ENCODE assay signal across 2 cellular contexts in the genomic region with DNA sequence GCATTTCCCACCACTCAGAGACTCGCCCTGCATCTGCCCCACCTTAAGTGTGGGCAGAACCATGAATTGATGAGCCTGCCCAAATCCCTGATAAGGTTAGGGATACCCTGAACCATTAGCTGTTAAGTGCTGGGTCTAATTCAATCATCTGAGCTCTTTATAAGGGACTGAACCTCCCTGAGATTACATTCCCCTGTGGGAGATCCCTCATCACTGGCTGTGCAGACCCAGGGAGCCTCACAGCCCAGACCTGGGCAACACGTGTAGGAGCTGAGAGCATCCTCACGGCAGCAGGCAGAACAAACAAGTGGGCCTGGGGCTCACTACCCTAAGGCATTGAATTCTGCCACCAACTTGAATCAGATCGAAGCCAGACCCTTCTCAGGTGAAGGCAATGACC.
TF ChIP-seq lines count a peak whose summit lies in the region.

No MANE protein-coding gene starts in this region.

TF ChIP-seq in SK-N-SH, 30 proteins besides CTCF, POLR2A, EP300 and RAD21:
- TF ChIP-seq, protein P1, sequence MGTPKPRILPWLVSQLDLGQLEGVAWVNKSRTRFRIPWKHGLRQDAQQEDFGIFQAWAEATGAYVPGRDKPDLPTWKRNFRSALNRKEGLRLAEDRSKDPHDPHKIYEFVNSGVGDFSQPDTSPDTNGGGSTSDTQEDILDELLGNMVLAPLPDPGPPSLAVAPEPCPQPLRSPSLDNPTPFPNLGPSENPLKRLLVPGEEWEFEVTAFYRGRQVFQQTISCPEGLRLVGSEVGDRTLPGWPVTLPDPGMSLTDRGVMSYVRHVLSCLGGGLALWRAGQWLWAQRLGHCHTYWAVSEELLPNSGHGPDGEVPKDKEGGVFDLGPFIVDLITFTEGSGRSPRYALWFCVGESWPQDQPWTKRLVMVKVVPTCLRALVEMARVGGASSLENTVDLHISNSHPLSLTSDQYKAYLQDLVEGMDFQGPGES (IDR thresholded peaks at IDR 0.05; ENCODE audit: low read depth, low read length) = no peak
- TF ChIP-seq GABPA (IDR thresholded peaks at IDR 0.05; ENCODE audit: low read depth) = no peak
- TF ChIP-seq MXI1 (IDR thresholded peaks at IDR 0.05; ENCODE audit: low read depth, low read length) = no peak
- TF ChIP-seq, protein P2, sequence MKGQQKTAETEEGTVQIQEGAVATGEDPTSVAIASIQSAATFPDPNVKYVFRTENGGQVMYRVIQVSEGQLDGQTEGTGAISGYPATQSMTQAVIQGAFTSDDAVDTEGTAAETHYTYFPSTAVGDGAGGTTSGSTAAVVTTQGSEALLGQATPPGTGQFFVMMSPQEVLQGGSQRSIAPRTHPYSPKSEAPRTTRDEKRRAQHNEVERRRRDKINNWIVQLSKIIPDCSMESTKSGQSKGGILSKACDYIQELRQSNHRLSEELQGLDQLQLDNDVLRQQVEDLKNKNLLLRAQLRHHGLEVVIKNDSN (IDR thresholded peaks at IDR 0.05; ENCODE audit: borderline replicate concordance, low read depth) = no peak
- no peak for TF ChIP-seq RXRA (IDR thresholded peaks at IDR 0.05; ENCODE audit: borderline replicate concordance, low read depth)
- TF ChIP-seq SIN3A (IDR thresholded peaks at IDR 0.05; ENCODE audit: borderline replicate concordance, low read depth, low read length) = no peak
- TF ChIP-seq FOXJ3 (CRISPR knock-in tag; IDR thresholded peaks at IDR 0.05) = no peak
- TF ChIP-seq MEF2A (IDR thresholded peaks at IDR 0.05; ENCODE audit: borderline replicate concordance, low read depth) = no peak
- no peak for TF ChIP-seq RFX5 (IDR thresholded peaks at IDR 0.05; ENCODE audit: low read length)
- no peak for TF ChIP-seq MAX (IDR thresholded peaks at IDR 0.05; ENCODE audit: low read depth)
- TF ChIP-seq RCOR1 (IDR thresholded peaks at IDR 0.05; ENCODE audit: low read length) = no peak
- TF ChIP-seq, protein P3, sequence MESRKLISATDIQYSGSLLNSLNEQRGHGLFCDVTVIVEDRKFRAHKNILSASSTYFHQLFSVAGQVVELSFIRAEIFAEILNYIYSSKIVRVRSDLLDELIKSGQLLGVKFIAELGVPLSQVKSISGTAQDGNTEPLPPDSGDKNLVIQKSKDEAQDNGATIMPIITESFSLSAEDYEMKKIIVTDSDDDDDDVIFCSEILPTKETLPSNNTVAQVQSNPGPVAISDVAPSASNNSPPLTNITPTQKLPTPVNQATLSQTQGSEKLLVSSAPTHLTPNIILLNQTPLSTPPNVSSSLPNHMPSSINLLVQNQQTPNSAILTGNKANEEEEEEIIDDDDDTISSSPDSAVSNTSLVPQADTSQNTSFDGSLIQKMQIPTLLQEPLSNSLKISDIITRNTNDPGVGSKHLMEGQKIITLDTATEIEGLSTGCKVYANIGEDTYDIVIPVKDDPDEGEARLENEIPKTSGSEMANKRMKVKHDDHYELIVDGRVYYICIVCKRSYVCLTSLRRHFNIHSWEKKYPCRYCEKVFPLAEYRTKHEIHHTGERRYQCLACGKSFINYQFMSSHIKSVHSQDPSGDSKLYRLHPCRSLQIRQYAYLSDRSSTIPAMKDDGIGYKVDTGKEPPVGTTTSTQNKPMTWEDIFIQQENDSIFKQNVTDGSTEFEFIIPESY (IDR thresholded peaks at IDR 0.05; ENCODE audit: borderline replicate concordance, low read depth) = no peak
- TF ChIP-seq TEAD4 (IDR thresholded peaks at IDR 0.05; ENCODE audit: borderline replicate concordance, insufficient read depth) = no peak

TF ChIP-seq in SK-N-SH treated with all-trans-retinoic acid at 6 μM for 48 hours, 23 proteins besides CTCF, POLR2A, EP300 and RAD21 (continued from another document):
- TF ChIP-seq, protein P4, sequence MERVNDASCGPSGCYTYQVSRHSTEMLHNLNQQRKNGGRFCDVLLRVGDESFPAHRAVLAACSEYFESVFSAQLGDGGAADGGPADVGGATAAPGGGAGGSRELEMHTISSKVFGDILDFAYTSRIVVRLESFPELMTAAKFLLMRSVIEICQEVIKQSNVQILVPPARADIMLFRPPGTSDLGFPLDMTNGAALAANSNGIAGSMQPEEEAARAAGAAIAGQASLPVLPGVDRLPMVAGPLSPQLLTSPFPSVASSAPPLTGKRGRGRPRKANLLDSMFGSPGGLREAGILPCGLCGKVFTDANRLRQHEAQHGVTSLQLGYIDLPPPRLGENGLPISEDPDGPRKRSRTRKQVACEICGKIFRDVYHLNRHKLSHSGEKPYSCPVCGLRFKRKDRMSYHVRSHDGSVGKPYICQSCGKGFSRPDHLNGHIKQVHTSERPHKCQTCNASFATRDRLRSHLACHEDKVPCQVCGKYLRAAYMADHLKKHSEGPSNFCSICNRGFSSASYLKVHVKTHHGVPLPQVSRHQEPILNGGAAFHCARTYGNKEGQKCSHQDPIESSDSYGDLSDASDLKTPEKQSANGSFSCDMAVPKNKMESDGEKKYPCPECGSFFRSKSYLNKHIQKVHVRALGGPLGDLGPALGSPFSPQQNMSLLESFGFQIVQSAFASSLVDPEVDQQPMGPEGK (CRISPR knock-in tag; IDR thresholded peaks at IDR 0.05; ENCODE audit: borderline replicate concordance) = no peak
- TF ChIP-seq SNAI2 (CRISPR knock-in tag; IDR thresholded peaks at IDR 0.05) (no peak), CSDC2 (CRISPR knock-in tag; IDR thresholded peaks at IDR 0.05) (no peak), ZFP3 (CRISPR knock-in tag; IDR thresholded peaks at IDR 0.05) (no peak)
